Comparison of ENCODE assay signal across 24 cellular contexts in the genomic region with DNA sequence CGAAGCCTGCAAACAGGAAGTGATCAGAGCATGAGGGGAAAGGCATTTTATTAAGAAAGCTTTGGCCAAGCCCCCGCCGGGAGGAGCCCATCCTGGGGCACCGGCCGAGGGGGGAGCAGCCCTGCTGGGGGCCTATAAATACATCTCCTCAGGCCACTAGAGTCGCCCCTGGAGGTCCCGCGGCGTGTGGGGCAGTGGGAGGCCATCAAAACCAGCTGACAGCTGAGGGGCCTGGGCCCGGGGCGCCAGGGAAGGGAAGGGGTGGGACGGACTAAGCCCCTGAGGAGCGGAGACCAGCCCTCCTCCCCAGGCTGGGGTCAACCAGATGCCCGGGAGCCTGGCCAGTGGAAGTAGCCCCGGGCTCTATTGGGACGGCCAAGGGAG. TPM values are rescaled to one million over a fixed set of nuclear protein-coding genes. Genes with fewer than 3 reads are reported as not detected.
A peak's percentile ranks its signal among the peaks of the same experiment; 100 is the strongest.
DNase-seq lines count a peak whose midpoint lies in the region; ATAC-seq and TF ChIP-seq lines count a peak whose summit lies in the region.
"Had no signal": no experiment of that assay in that cellular context is flagged by ENCODE, and none has a peak within 500 bp of the region (broad histone marks: within the 10 kb centered on the region; RNA-seq: fewer than 3 reads in every experiment).

No MANE protein-coding gene starts in this region.

- TF ChIP-seq POLR2A in heart left ventricle (IDR thresholded peaks at IDR 0.05): no peak

- no peaks in the 10 kb centered on the region for H3K9me3 Mint-ChIP-seq in nephron
- no peaks in the 10 kb centered on the region for H3K9me3 Mint-ChIP-seq in nephron progenitor cell

- H3K27me3 Mint-ChIP-seq in nephron (ENCODE audit: low read depth) (peaks cover 5% of the 10 kb centered on the region), nephron progenitor cell (ENCODE audit: low read depth, poor library complexity) (peaks cover 25% of the 10 kb centered on the region)

- peaks cover 0 to 26% (median 0%) of the 10 kb centered on the region in 9 donors for H3K27me3 ChIP-seq in heart left ventricle
- H3K27me3 ChIP-seq in colonic mucosa: peaks cover 35% of the 10 kb centered on the region
- peaks cover 8% of the 10 kb centered on the region for H3K27me3 ChIP-seq in upper lobe of right lung
- H3K27me3 ChIP-seq: BE2C, gastrocnemius medialis, thyroid gland had no signal

- DNase-seq in heart left ventricle (peak in 1 of 5 donors; percentile 58), cardiac septum (ENCODE audit: low spot score) (no peak), colonic mucosa (peak; percentile 16), upper lobe of right lung (no peak), NCI-H446 treated with DMSO at 0.1 percent for 48 hours (lab: John Stamatoyannopoulos, UW) (no peak), nephron progenitor cell (no peak)
- DNase-seq: activated CD8-positive, alpha-beta memory T cell treated with anti-CD3 and anti-CD28 coated beads, Interleukin-2, amount 10 ng/mL, durations not matched to agents 7 days and 5 days; BE2C; Caco-2; DMS79 treated with DMSO at 0.1 percent for 48 hours; effector memory CD4-positive, alpha-beta T cell; gastrocnemius medialis; midbrain; NCI-H1105 treated with DMSO at 0.1 percent for 48 hours; NCI-H2081; NCI-H345; OCI-M1; SHP77; stimulated activated CD4-positive, alpha-beta T cell treated with anti-CD3 and anti-CD28 coated beads, Interleukin-4, amount 100 ng/mL, for 24 hours; stimulated activated naive CD8-positive, alpha-beta T cell treated with anti-CD3 and anti-CD28 coated beads, Interleukin-15, Interleukin-2, amounts not matched to agents 100 U/mL and 50 U/mL, for 24 hours; thyroid gland had no signal

- peak overlapping the region in 8 of 12 donors; percentile 21 to 74 (median 52) for H3K27ac ChIP-seq in heart left ventricle
- H3K27ac ChIP-seq in colonic mucosa: no peak overlapping the region
- H3K27ac ChIP-seq in upper lobe of right lung: peak overlapping the region; percentile 13
- H3K27ac ChIP-seq: gastrocnemius medialis, neutrophil had no signal

- H3K4me3 Mint-ChIP-seq in nephron (no peak overlapping the region), nephron progenitor cell (no peak overlapping the region)
- H3K4me3 Mint-ChIP-seq: activated CD8-positive, alpha-beta memory T cell treated with anti-CD3 and anti-CD28 coated beads, Interleukin-2, amount 10 ng/mL, durations not matched to agents 7 days and 5 days had no signal

- 55 to 73% (median 69%) methylated on average over 9 to 16 of the region's 16 CpGs for WGBS in heart left ventricle, 4 donors

- no peak for TF ChIP-seq CTCF in heart left ventricle (IDR thresholded peaks at IDR 0.05)
- no peak for TF ChIP-seq CTCF in colonic mucosa (IDR thresholded peaks at IDR 0.05)
- TF ChIP-seq CTCF in nephron (IDR thresholded peaks at IDR 0.05; ENCODE audit: unreplicated experiment in 3 of 3): no peak
- no peak for TF ChIP-seq CTCF in upper lobe of right lung (IDR thresholded peaks at IDR 0.05)
- TF ChIP-seq CTCF in nephron progenitor cell (IDR thresholded peaks at IDR 0.05): no peak

- peak overlapping the region in 2 of 3 experiments; percentile 57 to 60 for H3K27ac Mint-ChIP-seq in nephron
- H3K27ac Mint-ChIP-seq in nephron progenitor cell: no peak overlapping the region
- H3K27ac Mint-ChIP-seq: activated CD8-positive, alpha-beta memory T cell treated with anti-CD3 and anti-CD28 coated beads, Interleukin-2, amount 10 ng/mL, durations not matched to agents 7 days and 5 days had no signal

- H3K4me1 Mint-ChIP-seq in nephron: peaks cover 5% of the 10 kb centered on the region
- peaks cover 15% of the 10 kb centered on the region for H3K4me1 Mint-ChIP-seq in nephron progenitor cell

- peaks cover 0 to 37% (median 22%) of the 10 kb centered on the region in 12 donors for H3K4me1 ChIP-seq in heart left ventricle
- H3K4me1 ChIP-seq in colonic mucosa: peaks cover 2% of the 10 kb centered on the region
- peaks cover 3% of the 10 kb centered on the region for H3K4me1 ChIP-seq in upper lobe of right lung
- H3K4me1 ChIP-seq: thyroid gland had no signal

- peak overlapping the region in 3 of 12 donors; percentile 25 to 33 (median 28) for H3K4me3 ChIP-seq in heart left ventricle
- no peak overlapping the region for H3K4me3 ChIP-seq in colonic mucosa
- no peak overlapping the region for H3K4me3 ChIP-seq in upper lobe of right lung
- H3K4me3 ChIP-seq: gastrocnemius medialis, thyroid gland had no signal

- intact Hi-C loops in heart left ventricle (cut with DNase I) (loop anchor here in 5 of 10 donors (5.0 to 10.0 kb wide), 4 partner anchors 68 to 280 kb away; a partner anchor contains a TSS), cardiac septum (cut with DNase I) (loop anchor here (10.0 kb wide), 1 partner anchor 130 kb away; no protein-coding TSS in a partner anchor), colonic mucosa (cut with DNase I) (no loop called here), upper lobe of right lung (cut with DNase I) (no loop called here)

- ATAC-seq in heart left ventricle (peak in 1 of 4 donors; percentile 1), upper lobe of right lung (no peak), HG02678 (IDR thresholded peaks at IDR 0.05; ENCODE audit: unreplicated experiment) (no peak)
- ATAC-seq: activated CD8-positive, alpha-beta memory T cell treated with anti-CD3 and anti-CD28 coated beads, Interleukin-2, amount 10 ng/mL, durations not matched to agents 7 days and 5 days; gastrocnemius medialis; stimulated activated naive CD8-positive, alpha-beta T cell treated with anti-CD3 and anti-CD28 coated beads, Interleukin-15, Interleukin-2, amounts not matched to agents 100 U/mL and 50 U/mL, for 24 hours had no signal

- no peak overlapping the region for H3K9ac ChIP-seq in colonic mucosa (ENCODE audit: low read depth in 2 of 2, low read length in 2 of 2)

- peaks cover 22% of the 10 kb centered on the region for H3K36me3 Mint-ChIP-seq in nephron (ENCODE audit: low read depth)
- H3K36me3 Mint-ChIP-seq in nephron progenitor cell (ENCODE audit: low read depth): peaks cover 14% of the 10 kb centered on the region
- H3K36me3 Mint-ChIP-seq: activated CD8-positive, alpha-beta memory T cell treated with anti-CD3 and anti-CD28 coated beads, Interleukin-2, amount 10 ng/mL, durations not matched to agents 7 days and 5 days had no signal

- H3K9me3 ChIP-seq in heart left ventricle (no peaks in the 10 kb centered on the region), colonic mucosa (no peaks in the 10 kb centered on the region), upper lobe of right lung (no peaks in the 10 kb centered on the region)
- H3K9me3 ChIP-seq: BE2C, Caco-2, gastrocnemius medialis, neutrophil, thyroid gland had no signal

- peaks cover 0 to 22% (median 8%) of the 10 kb centered on the region in 9 donors for H3K36me3 ChIP-seq in heart left ventricle
- H3K36me3 ChIP-seq in colonic mucosa: no peaks in the 10 kb centered on the region
- H3K36me3 ChIP-seq in upper lobe of right lung: peaks cover 4% of the 10 kb centered on the region
- H3K36me3 ChIP-seq: gastrocnemius medialis, neutrophil, thyroid gland had no signal

RNA-seq across cellular contexts. Expression of a gene that starts 13.1 kb away (rescaled TPM):
- 10 to 100 TPM in 1 of 9 donors, 1 to 10 TPM in 8; 2.4 to 10.1 (median 3.1) TPM for total RNA-seq in heart left ventricle
- polyA plus RNA-seq in heart left ventricle: 1 to 10 TPM; 1.5 to 2.7 TPM
- 5.2 TPM for total RNA-seq in cardiac septum
- total RNA-seq in colonic mucosa: 1 to 10 TPM in 1 of 2 donors, under 1 TPM in 1; 0.91 to 3.1 TPM
- 24.0 TPM for total RNA-seq in upper lobe of right lung

RNA-seq across cellular contexts. Expression of a gene that starts 30.6 kb away (rescaled TPM):
- total RNA-seq in heart left ventricle (1 to 10 TPM; 3.8 to 6.5 (median 4.8) TPM), cardiac septum (4.9 TPM), colonic mucosa (1 to 10 TPM; 6.2 to 7.8 TPM), upper lobe of right lung (10.7 TPM)
- 1 to 10 TPM; 2.1 to 2.5 TPM for polyA plus RNA-seq in heart left ventricle
